Comparison of ENCODE assay signal across 3 cellular contexts in genomic region chr2:8993196-8993901, GRCh38.
TF ChIP-seq lines count a peak whose summit lies in the region.

No MANE protein-coding gene starts in this region.

TF ChIP-seq in A549, 52 proteins besides CTCF, POLR2A, EP300 and RAD21:
- TF ChIP-seq HOXB13 (CRISPR knock-in tag; IDR thresholded peaks at IDR 0.05; ENCODE audit: low read depth) (no peak), REST (IDR thresholded peaks at IDR 0.05) (no peak)

TF ChIP-seq in IMR-90, 13 proteins besides CTCF, POLR2A, EP300 and RAD21:
- TF ChIP-seq USF2 (IDR thresholded peaks at IDR 0.05; ENCODE audit: low read depth, low read length): no peak
- no peak for TF ChIP-seq FOS (IDR thresholded peaks at IDR 0.05; ENCODE audit: low read depth, low read length)
- TF ChIP-seq ELK1 (IDR thresholded peaks at IDR 0.05; ENCODE audit: borderline replicate concordance, low read depth, low read length): no peak
- TF ChIP-seq RCOR1 (IDR thresholded peaks at IDR 0.05; ENCODE audit: insufficient replicate concordance, low read length): no peak
- TF ChIP-seq SMC3 (IDR thresholded peaks at IDR 0.05; ENCODE audit: low read depth, low read length): no peak
- TF ChIP-seq MAZ (IDR thresholded peaks at IDR 0.05; ENCODE audit: borderline replicate concordance, low read depth, low read length): no peak
- no peak for TF ChIP-seq CEBPB (IDR thresholded peaks at IDR 0.05; ENCODE audit: low read depth, low read length)

TF ChIP-seq in K562, 482 proteins besides CTCF, POLR2A, EP300 and RAD21:
- no peak for TF ChIP-seq CBFA2T2 (conservative IDR thresholded peaks at IDR 0.05)
- TF ChIP-seq GATAD2B (IDR thresholded peaks at IDR 0.05; ENCODE audit: borderline replicate concordance): no peak
- TF ChIP-seq CEBPZ (IDR thresholded peaks at IDR 0.05; ENCODE audit: borderline replicate concordance, low read depth, low read length): no peak
- no peak for TF ChIP-seq HDAC3 (IDR thresholded peaks at IDR 0.05; ENCODE audit: borderline replicate concordance, partially characterized antibody)
- TF ChIP-seq RBM15 (IDR thresholded peaks at IDR 0.05; ENCODE audit: insufficient read depth, low read length): no peak
- no peak for TF ChIP-seq HMG20B (CRISPR knock-in tag; IDR thresholded peaks at IDR 0.05)
